21 cellular contexts compared by ENCODE assay signal in genomic region chr2:134107402-134107801, GRCh38.
"Had no signal": no experiment of that assay in that cellular context is flagged by ENCODE, and none has a peak within 500 bp of the region (broad histone marks: within the 10 kb centered on the region; RNA-seq: fewer than 3 reads in every experiment).

No MANE protein-coding gene starts in this region.

- H3K27ac Mint-ChIP-seq: activated naive CD8-positive, alpha-beta T cell; activated T-helper 2 cell treated with anti-CD3 and anti-CD28 coated beads, Interferon-gamma antibody, Interleukin-2, Interleukin-4, amounts not matched to agents 10 μg/mL and 5 μg/mL and 100 μg/mL, durations not matched to agents 14 hours and 24 hours and 36 hours; endodermal cell; nephron; stimulated activated effector memory CD8-positive, alpha-beta T cell treated with anti-CD3 and anti-CD28 coated beads, Interleukin-12 subunit alpha, Interleukin-12 subunit beta, amount 100 ng/mL, for 72 hours; stimulated activated naive CD8-positive, alpha-beta T cell treated with anti-CD3 and anti-CD28 coated beads, Interleukin-15, amount 100 ng/mL, for 72 hours had no signal

- H3K27me3 Mint-ChIP-seq: activated naive CD8-positive, alpha-beta T cell had no signal

- H3K4me1 Mint-ChIP-seq: nephron had no signal

- DNase-seq: activated CD4-positive, alpha-beta T cell treated with anti-CD3 and anti-CD28 coated beads for 4 hours; activated CD4-positive, alpha-beta T cell treated with anti-CD3 and anti-CD28 coated beads, Interleukin-2, amount 50 U/mL, for 48 hours; activated CD4-positive, CD25-positive, alpha-beta regulatory T cell; activated CD8-positive, alpha-beta memory T cell treated with anti-CD3 and anti-CD28 coated beads, Interleukin-2, amount 50 U/mL, for 48 hours; activated naive CD4-positive, alpha-beta T cell; activated T-cell treated with anti-CD3 and anti-CD28 coated beads, Interleukin-2, amount 50 U/mL, for 4 hours; colonic mucosa; endodermal cell; esophagus squamous epithelium; hippocampal formation; islet precursor cell; left cardiac atrium; right lobe of liver; stimulated activated CD4-positive, alpha-beta T cell treated with anti-CD3 and anti-CD28 coated beads, Interleukin-1b, Interleukin-23, amount 100 ng/mL, for 48 hours; stimulated activated naive CD8-positive, alpha-beta T cell treated with anti-CD3 and anti-CD28 coated beads, Interleukin-15, amount 100 ng/mL, for 72 hours; T1000 had no signal

- H3K9me3 Mint-ChIP-seq: stimulated activated effector memory CD8-positive, alpha-beta T cell treated with anti-CD3 and anti-CD28 coated beads, Interleukin-12 subunit alpha, Interleukin-12 subunit beta, amount 100 ng/mL, for 72 hours had no signal

- H3K36me3 Mint-ChIP-seq: stimulated activated effector memory CD8-positive, alpha-beta T cell treated with anti-CD3 and anti-CD28 coated beads, Interleukin-12 subunit alpha, Interleukin-12 subunit beta, amount 100 ng/mL, for 72 hours had no signal

- H3K4me3 Mint-ChIP-seq: activated naive CD8-positive, alpha-beta T cell; activated T-cell treated with anti-CD3 and anti-CD28 coated beads, Interleukin-2, amount 50 U/mL, for 4 hours; central memory CD8-positive, alpha-beta T cell; endodermal cell; nephron; stimulated activated effector memory CD8-positive, alpha-beta T cell treated with anti-CD3 and anti-CD28 coated beads, Interleukin-12 subunit alpha, Interleukin-12 subunit beta, amount 100 ng/mL, for 72 hours; stimulated activated naive CD8-positive, alpha-beta T cell treated with anti-CD3 and anti-CD28 coated beads, Interleukin-15, amount 100 ng/mL, for 72 hours had no signal
